ENCODE assay signal across 1 cellular context in the genomic region with DNA sequence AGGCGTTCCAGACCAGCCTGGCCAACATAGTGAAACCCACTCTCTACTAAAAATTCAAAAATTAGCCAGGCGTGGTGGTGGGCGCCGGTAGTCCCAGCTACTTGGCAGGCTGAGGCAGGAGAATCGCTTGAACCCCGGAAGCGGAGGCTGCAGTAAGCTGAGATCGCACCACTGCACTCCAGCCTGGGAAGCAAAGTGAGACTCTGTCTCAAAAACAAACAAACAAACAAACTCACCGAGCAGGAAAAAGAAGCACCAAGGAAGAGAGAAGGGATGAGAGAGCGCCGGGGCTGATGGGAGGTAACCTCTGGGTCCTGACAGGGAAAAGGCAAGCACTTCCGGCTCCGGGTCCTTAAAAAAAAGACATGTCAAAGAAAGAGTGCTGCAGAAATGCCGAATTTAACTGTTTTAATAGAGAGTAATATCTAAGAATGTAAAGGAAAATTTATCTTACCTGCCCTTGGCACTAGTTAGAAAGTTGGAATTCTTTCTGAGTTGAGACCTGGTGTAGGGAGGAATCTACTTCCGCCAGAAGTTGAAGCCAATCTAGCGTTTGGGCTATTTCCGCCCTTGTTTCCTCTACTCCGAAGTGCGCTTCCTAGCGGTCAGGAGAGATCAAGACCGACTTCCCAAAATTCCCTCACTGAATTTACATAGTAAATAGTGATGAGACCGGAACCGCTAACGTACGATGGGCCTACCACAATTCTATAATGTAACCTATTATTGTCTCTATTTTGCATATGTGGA.
TF ChIP-seq lines count a peak whose summit lies in the region.

No MANE protein-coding gene starts in this region.

TF ChIP-seq in SK-N-SH treated with all-trans-retinoic acid at 6 μM for 48 hours, 23 proteins besides CTCF, POLR2A, EP300 and RAD21 (continued from another document):
- TF ChIP-seq, protein P1, sequence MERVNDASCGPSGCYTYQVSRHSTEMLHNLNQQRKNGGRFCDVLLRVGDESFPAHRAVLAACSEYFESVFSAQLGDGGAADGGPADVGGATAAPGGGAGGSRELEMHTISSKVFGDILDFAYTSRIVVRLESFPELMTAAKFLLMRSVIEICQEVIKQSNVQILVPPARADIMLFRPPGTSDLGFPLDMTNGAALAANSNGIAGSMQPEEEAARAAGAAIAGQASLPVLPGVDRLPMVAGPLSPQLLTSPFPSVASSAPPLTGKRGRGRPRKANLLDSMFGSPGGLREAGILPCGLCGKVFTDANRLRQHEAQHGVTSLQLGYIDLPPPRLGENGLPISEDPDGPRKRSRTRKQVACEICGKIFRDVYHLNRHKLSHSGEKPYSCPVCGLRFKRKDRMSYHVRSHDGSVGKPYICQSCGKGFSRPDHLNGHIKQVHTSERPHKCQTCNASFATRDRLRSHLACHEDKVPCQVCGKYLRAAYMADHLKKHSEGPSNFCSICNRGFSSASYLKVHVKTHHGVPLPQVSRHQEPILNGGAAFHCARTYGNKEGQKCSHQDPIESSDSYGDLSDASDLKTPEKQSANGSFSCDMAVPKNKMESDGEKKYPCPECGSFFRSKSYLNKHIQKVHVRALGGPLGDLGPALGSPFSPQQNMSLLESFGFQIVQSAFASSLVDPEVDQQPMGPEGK (CRISPR knock-in tag; IDR thresholded peaks at IDR 0.05; ENCODE audit: borderline replicate concordance) = no peak
- TF ChIP-seq CSDC2 (CRISPR knock-in tag; IDR thresholded peaks at IDR 0.05) (no peak), PPARA (CRISPR knock-in tag; IDR thresholded peaks at IDR 0.05; ENCODE audit: borderline replicate concordance) (no peak), ZNF70 (CRISPR knock-in tag; IDR thresholded peaks at IDR 0.05) (no peak), OSR1 (CRISPR knock-in tag; IDR thresholded peaks at IDR 0.05) (no peak), TOX (CRISPR knock-in tag; IDR thresholded peaks at IDR 0.05; ENCODE audit: borderline replicate concordance) (no peak), BACH2 (CRISPR knock-in tag; IDR thresholded peaks at IDR 0.05; ENCODE audit: borderline replicate concordance) (no peak), ZFP30 (CRISPR knock-in tag; IDR thresholded peaks at IDR 0.05) (no peak), SNAI2 (CRISPR knock-in tag; IDR thresholded peaks at IDR 0.05) (no peak), ZNF8 (CRISPR knock-in tag; IDR thresholded peaks at IDR 0.05) (no peak), ARNTL (CRISPR knock-in tag; IDR thresholded peaks at IDR 0.05; ENCODE audit: borderline replicate concordance, low read depth) (no peak), ZNF565 (CRISPR knock-in tag; conservative IDR thresholded peaks at IDR 0.05; ENCODE audit: low read depth) (no peak)
- TF ChIP-seq, protein P2, sequence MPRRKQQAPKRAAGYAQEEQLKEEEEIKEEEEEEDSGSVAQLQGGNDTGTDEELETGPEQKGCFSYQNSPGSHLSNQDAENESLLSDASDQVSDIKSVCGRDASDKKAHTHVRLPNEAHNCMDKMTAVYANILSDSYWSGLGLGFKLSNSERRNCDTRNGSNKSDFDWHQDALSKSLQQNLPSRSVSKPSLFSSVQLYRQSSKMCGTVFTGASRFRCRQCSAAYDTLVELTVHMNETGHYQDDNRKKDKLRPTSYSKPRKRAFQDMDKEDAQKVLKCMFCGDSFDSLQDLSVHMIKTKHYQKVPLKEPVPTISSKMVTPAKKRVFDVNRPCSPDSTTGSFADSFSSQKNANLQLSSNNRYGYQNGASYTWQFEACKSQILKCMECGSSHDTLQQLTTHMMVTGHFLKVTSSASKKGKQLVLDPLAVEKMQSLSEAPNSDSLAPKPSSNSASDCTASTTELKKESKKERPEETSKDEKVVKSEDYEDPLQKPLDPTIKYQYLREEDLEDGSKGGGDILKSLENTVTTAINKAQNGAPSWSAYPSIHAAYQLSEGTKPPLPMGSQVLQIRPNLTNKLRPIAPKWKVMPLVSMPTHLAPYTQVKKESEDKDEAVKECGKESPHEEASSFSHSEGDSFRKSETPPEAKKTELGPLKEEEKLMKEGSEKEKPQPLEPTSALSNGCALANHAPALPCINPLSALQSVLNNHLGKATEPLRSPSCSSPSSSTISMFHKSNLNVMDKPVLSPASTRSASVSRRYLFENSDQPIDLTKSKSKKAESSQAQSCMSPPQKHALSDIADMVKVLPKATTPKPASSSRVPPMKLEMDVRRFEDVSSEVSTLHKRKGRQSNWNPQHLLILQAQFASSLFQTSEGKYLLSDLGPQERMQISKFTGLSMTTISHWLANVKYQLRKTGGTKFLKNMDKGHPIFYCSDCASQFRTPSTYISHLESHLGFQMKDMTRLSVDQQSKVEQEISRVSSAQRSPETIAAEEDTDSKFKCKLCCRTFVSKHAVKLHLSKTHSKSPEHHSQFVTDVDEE (CRISPR knock-in tag; IDR thresholded peaks at IDR 0.05) = no peak
